In genomic region chr1:32981003-32981909, GRCh38 we compare ENCODE assay signal across 7 cellular contexts. TPM values are rescaled to one million over a fixed set of nuclear protein-coding genes. Genes with fewer than 3 reads are reported as not detected.
DNase-seq lines count a peak whose midpoint lies in the region; ATAC-seq and TF ChIP-seq lines count a peak whose summit lies in the region.

No MANE protein-coding gene starts in this region.

- H3K9me3 ChIP-seq in OCI-LY7 (ENCODE audit: low read length) (no peaks in the 10 kb centered on the region), spleen (no peaks in the 10 kb centered on the region)

- TF ChIP-seq POLR2A in spleen (IDR thresholded peaks at IDR 0.05) = no peak

- intact Hi-C loops in OCI-LY7 (cut with micrococcal nuclease; ENCODE audit: unreplicated experiment) = no loop called here
- intact Hi-C loops in spleen (cut with DNase I; ENCODE audit: low total_unique reads) = no loop called here

- POLR2A ChIA-PET in OCI-LY7 (lab: Charles Lee) = interaction anchor here (0.5 to 2.2 kb wide), 14 partner anchors 9 to 591 kb away, joined by 3 to 17 read pairs (median 4); partner anchors contain the start of gene RNF19B

- H3K27ac ChIP-seq in OCI-LY7 (ENCODE audit: low read depth, low read length, poor library complexity, severe bottlenecking) (peak overlapping the region; percentile 55), spleen (peak overlapping the region; percentile 73 to 94 (median 92))

- CTCF ChIA-PET in OCI-LY7 (lab: Charles Lee; ENCODE audit: unreplicated experiment) = interaction anchor here (0.5 to 1.5 kb wide), 3 partner anchors 9 to 24 kb away, joined by 3 read pairs; no protein-coding TSS in a partner anchor

- H2AFZ ChIP-seq in OCI-LY7 (ENCODE audit: low read length) = peak overlapping the region; percentile 68

- peak overlapping the region; percentile 81 for H3K4me2 ChIP-seq in OCI-LY7 (ENCODE audit: low read length)

- DNase-seq in OCI-LY7 (ENCODE audit: low spot score) (peak; percentile 90), activated T-helper 1 cell treated with Interleukin-2 at 50 U/mL for 16 hours (ENCODE audit: low read depth) (peak; percentile 32), glomerular visceral epithelial cell (ENCODE audit: extremely low spot score) (peak; percentile 92), spleen (peak; percentile 85), NCI-H526 (lab: John Stamatoyannopoulos, UW) (no peak)

- H4K20me1 ChIP-seq in OCI-LY7 (ENCODE audit: insufficient read depth, low read length) = no peaks in the 10 kb centered on the region

- BruUV-seq in OCI-LY7 (replicated peaks; lab: Mats Ljungman, UMichigan) = no TSS peak

- peaks cover 25% of the 10 kb centered on the region for H3K4me1 ChIP-seq in OCI-LY7 (ENCODE audit: insufficient read depth, low read length, poor library complexity, severe bottlenecking)
- H3K4me1 ChIP-seq in spleen = peaks cover 10 to 56% (median 48%) of the 10 kb centered on the region in 6 donors

- 8 to 18% (median 13%) methylated on average over 8 of the region's 8 CpGs for WGBS in spleen, 5 donors

- ATAC-seq in GM18868 (IDR thresholded peaks at IDR 0.05; ENCODE audit: unreplicated experiment) = peak; percentile 86
- ATAC-seq in HG03025 (IDR thresholded peaks at IDR 0.05; ENCODE audit: low FRiP score, unreplicated experiment) = peak; percentile 73

- H3K9me2 ChIP-seq in OCI-LY7 (ENCODE audit: insufficient read depth, low read length) = no peaks in the 10 kb centered on the region

- H3K27me3 ChIP-seq in spleen (replicated peaks in 1 of 7) = no peaks in the 10 kb centered on the region

- H3K4me3 ChIP-seq in OCI-LY7 (ENCODE audit: low read depth, low read length, poor library complexity, severe bottlenecking) = peak overlapping the region; percentile 58
- peak overlapping the region in 2 of 8 donors; percentile 13 to 51 for H3K4me3 ChIP-seq in spleen

- H3K36me3 ChIP-seq in OCI-LY7 (ENCODE audit: insufficient read depth, low read length) (no peaks in the 10 kb centered on the region), spleen (no peaks in the 10 kb centered on the region)

- no peak for TF ChIP-seq CTCF in OCI-LY7 (conservative IDR thresholded peaks at IDR 0.05; ENCODE audit: low read length)
- TF ChIP-seq CTCF in spleen (IDR thresholded peaks at IDR 0.05 in 8 of 11, conservative IDR thresholded peaks at IDR 0.05 in 3 of 11) = no peak

- no peaks in the 10 kb centered on the region for H3K79me2 ChIP-seq in OCI-LY7 (ENCODE audit: insufficient read depth, low read depth, low read length)

RNA-seq across cellular contexts. Expression of gene RNF19B, which starts 16.6 kb away (rescaled TPM):
- 21.1 and 23.0 TPM in 2 replicates for total RNA-seq in OCI-LY7 (2014; rRNA removed; shearing (Covaris generic))
- 33.6 and 36.8 TPM in 2 replicates for total RNA-seq in OCI-LY7 (2022)
- total RNA-seq in spleen = 10 to 100 TPM; 20.1 to 38.4 (median 26.7) TPM
- 1 to 10 TPM; 3.6 to 9.0 (median 4.4) TPM for polyA plus RNA-seq in spleen

RNA-seq across cellular contexts. Expression of gene AK2, which starts 55.4 kb away (rescaled TPM):
- total RNA-seq in OCI-LY7 (2014; rRNA removed; shearing (Covaris generic)) = 185 and 223 TPM in 2 replicates
- total RNA-seq in OCI-LY7 (2022) = 256 and 298 TPM in 2 replicates
- total RNA-seq in spleen = 100 to 1,000 TPM in 4 of 7 donors, 10 to 100 TPM in 3; 83.9 to 139 (median 103) TPM
- polyA plus RNA-seq in spleen = 10 to 100 TPM; 42.8 to 75.1 (median 74.7) TPM

Comparison
In these comparisons a context has a peak if more than half of its experiments do, and no peak if none do; other contexts are left out.
1. DNase-seq: peak in OCI-LY7 (single experiment), activated T-helper 1 cell treated with Interleukin-2 at 50 U/mL for 16 hours (single experiment), glomerular visceral epithelial cell (single experiment) and spleen (single experiment); none in NCI-H526 (0 of 2).